1 cellular context compared by ENCODE assay signal in genomic region chr4:87865288-87865687, GRCh38.
TF ChIP-seq lines count a peak whose summit lies in the region.

No MANE protein-coding gene starts in this region.

TF ChIP-seq in HepG2, 621 proteins besides CTCF, POLR2A, EP300 and RAD21 (continued from another document and continues in another):
- TF ChIP-seq ZNF20 (CRISPR knock-in tag; IDR thresholded peaks at IDR 0.05) (no peak), PRDM15 (CRISPR knock-in tag; IDR thresholded peaks at IDR 0.05) (no peak), SMARCE1 (IDR thresholded peaks at IDR 0.05; ENCODE audit: borderline replicate concordance) (no peak), ZBTB40 (IDR thresholded peaks at IDR 0.05) (no peak), ZBTB40 (CRISPR knock-in tag; IDR thresholded peaks at IDR 0.05) (no peak), GATAD2A (CRISPR knock-in tag; IDR thresholded peaks at IDR 0.05) (peak; percentile 71), THAP8 (CRISPR knock-in tag; IDR thresholded peaks at IDR 0.05; ENCODE audit: borderline replicate concordance) (no peak), ZNF543 (CRISPR knock-in tag; IDR thresholded peaks at IDR 0.05) (no peak), ZNF430 (CRISPR knock-in tag; IDR thresholded peaks at IDR 0.05) (no peak), ZNF503 (CRISPR knock-in tag; IDR thresholded peaks at IDR 0.05) (no peak), LRRFIP1 (CRISPR knock-in tag; conservative IDR thresholded peaks at IDR 0.05) (no peak), ZNF530 (CRISPR knock-in tag; IDR thresholded peaks at IDR 0.05; ENCODE audit: low read depth) (no peak), PBX3 (CRISPR knock-in tag; IDR thresholded peaks at IDR 0.05; ENCODE audit: borderline replicate concordance) (no peak), TRAFD1 (CRISPR knock-in tag; IDR thresholded peaks at IDR 0.05; ENCODE audit: borderline replicate concordance) (no peak), WIZ (CRISPR knock-in tag; IDR thresholded peaks at IDR 0.05) (no peak), ZNF550 (CRISPR knock-in tag; IDR thresholded peaks at IDR 0.05; ENCODE audit: borderline replicate concordance) (no peak), PRPF4 (IDR thresholded peaks at IDR 0.05; ENCODE audit: low read depth, low read length, poor library complexity, severe bottlenecking) (no peak), ZNF556 (CRISPR knock-in tag; IDR thresholded peaks at IDR 0.05; ENCODE audit: borderline replicate concordance) (no peak), ZNF788 (CRISPR knock-in tag; IDR thresholded peaks at IDR 0.05; ENCODE audit: borderline replicate concordance) (no peak), ZNF30 (CRISPR knock-in tag; IDR thresholded peaks at IDR 0.05) (no peak), ZNF512 (CRISPR knock-in tag; IDR thresholded peaks at IDR 0.05) (no peak), AKNA (CRISPR knock-in tag; IDR thresholded peaks at IDR 0.05; ENCODE audit: borderline replicate concordance) (no peak)
